In the genomic region with DNA sequence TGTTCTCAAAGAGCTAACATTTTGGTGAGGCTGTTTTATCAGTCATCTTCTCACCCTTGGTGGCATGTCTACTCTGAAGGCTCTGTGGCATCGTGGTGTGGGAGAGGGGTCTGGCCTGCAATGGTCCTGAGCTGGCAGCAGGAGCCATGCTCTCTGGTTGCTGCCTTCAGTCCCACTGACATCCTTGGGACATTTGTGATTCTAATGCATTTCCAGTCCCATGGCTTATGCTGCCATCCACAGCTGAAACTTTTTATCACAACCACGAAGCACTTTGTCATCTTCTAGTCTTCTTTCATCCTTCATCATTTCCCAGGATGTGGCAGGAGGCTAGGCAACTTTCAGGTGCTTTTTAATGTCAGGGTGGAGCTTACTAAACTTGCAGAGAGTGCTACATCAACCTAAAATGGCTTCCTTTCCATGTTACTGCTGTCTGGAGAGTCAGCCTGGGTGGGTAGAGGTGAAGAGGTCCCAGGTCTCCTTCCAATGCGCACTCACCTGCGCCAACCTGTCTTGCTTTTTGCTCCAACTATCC, we compare ENCODE assay signal across 1 cellular context.
TF ChIP-seq lines count a peak whose summit lies in the region.

No MANE protein-coding gene starts in this region.

TF ChIP-seq in WTC11, 78 proteins besides CTCF, POLR2A, EP300 and RAD21 (continued from another document):
- TF ChIP-seq, protein P1, sequence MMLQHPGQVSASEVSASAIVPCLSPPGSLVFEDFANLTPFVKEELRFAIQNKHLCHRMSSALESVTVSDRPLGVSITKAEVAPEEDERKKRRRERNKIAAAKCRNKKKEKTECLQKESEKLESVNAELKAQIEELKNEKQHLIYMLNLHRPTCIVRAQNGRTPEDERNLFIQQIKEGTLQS (CRISPR knock-in tag; conservative IDR thresholded peaks at IDR 0.05), result no peak
- TF ChIP-seq, protein P2, sequence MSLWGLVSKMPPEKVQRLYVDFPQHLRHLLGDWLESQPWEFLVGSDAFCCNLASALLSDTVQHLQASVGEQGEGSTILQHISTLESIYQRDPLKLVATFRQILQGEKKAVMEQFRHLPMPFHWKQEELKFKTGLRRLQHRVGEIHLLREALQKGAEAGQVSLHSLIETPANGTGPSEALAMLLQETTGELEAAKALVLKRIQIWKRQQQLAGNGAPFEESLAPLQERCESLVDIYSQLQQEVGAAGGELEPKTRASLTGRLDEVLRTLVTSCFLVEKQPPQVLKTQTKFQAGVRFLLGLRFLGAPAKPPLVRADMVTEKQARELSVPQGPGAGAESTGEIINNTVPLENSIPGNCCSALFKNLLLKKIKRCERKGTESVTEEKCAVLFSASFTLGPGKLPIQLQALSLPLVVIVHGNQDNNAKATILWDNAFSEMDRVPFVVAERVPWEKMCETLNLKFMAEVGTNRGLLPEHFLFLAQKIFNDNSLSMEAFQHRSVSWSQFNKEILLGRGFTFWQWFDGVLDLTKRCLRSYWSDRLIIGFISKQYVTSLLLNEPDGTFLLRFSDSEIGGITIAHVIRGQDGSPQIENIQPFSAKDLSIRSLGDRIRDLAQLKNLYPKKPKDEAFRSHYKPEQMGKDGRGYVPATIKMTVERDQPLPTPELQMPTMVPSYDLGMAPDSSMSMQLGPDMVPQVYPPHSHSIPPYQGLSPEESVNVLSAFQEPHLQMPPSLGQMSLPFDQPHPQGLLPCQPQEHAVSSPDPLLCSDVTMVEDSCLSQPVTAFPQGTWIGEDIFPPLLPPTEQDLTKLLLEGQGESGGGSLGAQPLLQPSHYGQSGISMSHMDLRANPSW (CRISPR knock-in tag; conservative IDR thresholded peaks at IDR 0.05; ENCODE audit: low read depth), result no peak
- TF ChIP-seq OVOL2 (CRISPR knock-in tag; IDR thresholded peaks at IDR 0.05; ENCODE audit: borderline replicate concordance) (no peak), ZNF423 (CRISPR knock-in tag; IDR thresholded peaks at IDR 0.05) (no peak), ESRRA (CRISPR knock-in tag; IDR thresholded peaks at IDR 0.05; ENCODE audit: borderline replicate concordance) (no peak), NR1H2 (CRISPR knock-in tag; IDR thresholded peaks at IDR 0.05) (no peak), ZNF671 (CRISPR knock-in tag; IDR thresholded peaks at IDR 0.05) (no peak), NR3C1 (CRISPR knock-in tag; conservative IDR thresholded peaks at IDR 0.05; ENCODE audit: low read depth) (no peak)
- TF ChIP-seq, protein P3, sequence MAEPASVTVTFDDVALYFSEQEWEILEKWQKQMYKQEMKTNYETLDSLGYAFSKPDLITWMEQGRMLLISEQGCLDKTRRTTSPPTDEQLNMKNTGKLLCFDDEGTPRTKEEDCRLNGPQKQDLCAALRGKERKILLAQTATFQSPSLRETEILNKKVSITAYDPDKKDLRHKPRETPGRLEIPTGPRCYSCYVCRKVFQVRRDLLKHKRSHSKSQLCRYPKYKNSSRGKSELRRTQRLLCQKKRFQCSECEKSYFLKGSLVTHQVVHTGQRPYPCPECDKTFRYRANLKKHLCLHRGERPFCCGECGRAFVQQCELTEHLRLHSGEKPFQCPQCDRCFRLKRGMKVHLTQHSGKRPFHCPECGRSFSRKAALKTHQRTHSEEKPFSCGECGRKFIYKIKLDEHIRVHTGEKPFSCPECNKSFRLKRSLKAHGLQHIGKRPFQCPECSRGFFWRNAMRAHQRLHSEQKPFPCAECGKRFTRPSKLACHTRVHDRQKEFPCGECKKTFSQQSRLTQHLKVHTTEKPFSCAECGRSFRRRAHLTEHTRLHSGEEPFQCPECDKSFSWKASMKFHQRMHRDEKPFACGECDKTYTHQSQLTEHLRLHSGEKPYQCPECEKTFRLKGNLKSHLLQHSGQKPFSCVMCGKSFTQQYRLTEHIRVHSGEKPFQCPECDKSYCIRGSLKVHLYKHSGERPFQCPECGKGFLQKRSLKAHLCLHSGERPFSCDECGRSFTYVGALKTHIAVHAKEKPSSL (CRISPR knock-in tag; conservative IDR thresholded peaks at IDR 0.05), result no peak
- TF ChIP-seq, protein P4, sequence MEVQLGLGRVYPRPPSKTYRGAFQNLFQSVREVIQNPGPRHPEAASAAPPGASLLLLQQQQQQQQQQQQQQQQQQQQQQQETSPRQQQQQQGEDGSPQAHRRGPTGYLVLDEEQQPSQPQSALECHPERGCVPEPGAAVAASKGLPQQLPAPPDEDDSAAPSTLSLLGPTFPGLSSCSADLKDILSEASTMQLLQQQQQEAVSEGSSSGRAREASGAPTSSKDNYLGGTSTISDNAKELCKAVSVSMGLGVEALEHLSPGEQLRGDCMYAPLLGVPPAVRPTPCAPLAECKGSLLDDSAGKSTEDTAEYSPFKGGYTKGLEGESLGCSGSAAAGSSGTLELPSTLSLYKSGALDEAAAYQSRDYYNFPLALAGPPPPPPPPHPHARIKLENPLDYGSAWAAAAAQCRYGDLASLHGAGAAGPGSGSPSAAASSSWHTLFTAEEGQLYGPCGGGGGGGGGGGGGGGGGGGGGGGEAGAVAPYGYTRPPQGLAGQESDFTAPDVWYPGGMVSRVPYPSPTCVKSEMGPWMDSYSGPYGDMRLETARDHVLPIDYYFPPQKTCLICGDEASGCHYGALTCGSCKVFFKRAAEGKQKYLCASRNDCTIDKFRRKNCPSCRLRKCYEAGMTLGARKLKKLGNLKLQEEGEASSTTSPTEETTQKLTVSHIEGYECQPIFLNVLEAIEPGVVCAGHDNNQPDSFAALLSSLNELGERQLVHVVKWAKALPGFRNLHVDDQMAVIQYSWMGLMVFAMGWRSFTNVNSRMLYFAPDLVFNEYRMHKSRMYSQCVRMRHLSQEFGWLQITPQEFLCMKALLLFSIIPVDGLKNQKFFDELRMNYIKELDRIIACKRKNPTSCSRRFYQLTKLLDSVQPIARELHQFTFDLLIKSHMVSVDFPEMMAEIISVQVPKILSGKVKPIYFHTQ (CRISPR knock-in tag; IDR thresholded peaks at IDR 0.05), result no peak
- TF ChIP-seq, protein P5, sequence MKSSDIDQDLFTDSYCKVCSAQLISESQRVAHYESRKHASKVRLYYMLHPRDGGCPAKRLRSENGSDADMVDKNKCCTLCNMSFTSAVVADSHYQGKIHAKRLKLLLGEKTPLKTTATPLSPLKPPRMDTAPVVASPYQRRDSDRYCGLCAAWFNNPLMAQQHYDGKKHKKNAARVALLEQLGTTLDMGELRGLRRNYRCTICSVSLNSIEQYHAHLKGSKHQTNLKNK (CRISPR knock-in tag; IDR thresholded peaks at IDR 0.05), result no peak
